22 cellular contexts compared by ENCODE assay signal in genomic region chr1:244817415-244817894, GRCh38.
"Had no signal": no experiment of that assay in that cellular context is flagged by ENCODE, and none has a peak within 500 bp of the region (broad histone marks: within the 10 kb centered on the region; RNA-seq: fewer than 3 reads in every experiment).

No MANE protein-coding gene starts in this region.

- H3K27ac Mint-ChIP-seq: neural progenitor cell; stimulated activated naive CD8-positive, alpha-beta T cell treated with anti-CD3 and anti-CD28 coated beads, Interleukin-15, amount 100 ng/mL, for 72 hours had no signal

- H2AFZ ChIP-seq: neural progenitor cell had no signal

- H3K4me2 ChIP-seq: neural progenitor cell had no signal

- ATAC-seq: esophagus mucosa; heart right ventricle; left lung; naive thymus-derived CD4-positive, alpha-beta T cell; stimulated activated naive CD8-positive, alpha-beta T cell treated with anti-CD3 and anti-CD28 coated beads, Interleukin-15, amount 100 ng/mL, for 72 hours had no signal

- H3K27ac ChIP-seq: ascending aorta, colonic mucosa, heart right ventricle, left lung, neural progenitor cell, prostate gland, right atrium auricular region, testis, upper lobe of left lung had no signal

- H3K4me3 Mint-ChIP-seq: central memory CD8-positive, alpha-beta T cell; naive thymus-derived CD4-positive, alpha-beta T cell; neural progenitor cell; stimulated activated naive CD8-positive, alpha-beta T cell treated with anti-CD3 and anti-CD28 coated beads, Interleukin-15, amount 100 ng/mL, for 72 hours had no signal

- H3K36me3 Mint-ChIP-seq: naive thymus-derived CD4-positive, alpha-beta T cell; neural progenitor cell had no signal

- H3K4me1 Mint-ChIP-seq: central memory CD8-positive, alpha-beta T cell had no signal

- DNase-seq: activated CD4-positive, alpha-beta T cell treated with anti-CD3 and anti-CD28 coated beads, Interleukin-2, amount 50 U/mL, for 1 hour; activated CD4-positive, CD25-positive, alpha-beta regulatory T cell treated with anti-CD3 and anti-CD28 coated beads, Interleukin-2, amount 50 U/mL, for 72 hours; activated CD8-positive, alpha-beta memory T cell treated with anti-CD3 and anti-CD28 coated beads, Interleukin-2, amount 50 U/mL, for 48 hours; activated effector memory CD4-positive, alpha-beta T cell treated with anti-CD3 and anti-CD28 coated beads, Interleukin-2, amount 50 U/mL, for 16 hours; activated naive CD4-positive, alpha-beta T cell treated with anti-CD3 and anti-CD28 coated beads, Interleukin-2, amount 50 U/mL, for 16 hours; activated T-cell treated with anti-CD3 and anti-CD28 coated beads, Interleukin-2, amount 50 U/mL, for 48 hours; colonic mucosa; heart right ventricle; kidney; left lung; naive thymus-derived CD4-positive, alpha-beta T cell; stimulated activated CD4-positive, alpha-beta T cell treated with anti-CD3 and anti-CD28 coated beads, Interleukin-2, amount 100 ng/mL, for 24 hours; stimulated activated naive CD8-positive, alpha-beta T cell treated with anti-CD3 and anti-CD28 coated beads, Interleukin-15, amount 100 ng/mL, for 72 hours; T-helper 1 cell; testis; upper lobe of left lung had no signal

- H3K9ac ChIP-seq: neural progenitor cell had no signal

- H3K27me3 ChIP-seq: ascending aorta, colonic mucosa, left lung, right atrium auricular region, testis, upper lobe of left lung had no signal

- H3K9me3 Mint-ChIP-seq: central memory CD8-positive, alpha-beta T cell; naive thymus-derived CD4-positive, alpha-beta T cell; neural progenitor cell; stimulated activated naive CD8-positive, alpha-beta T cell treated with anti-CD3 and anti-CD28 coated beads, Interleukin-15, amount 100 ng/mL, for 72 hours had no signal

- H3K36me3 ChIP-seq: ascending aorta, colonic mucosa, heart right ventricle, left lung, neural progenitor cell, prostate gland, right atrium auricular region, upper lobe of left lung had no signal

- H3K9me3 ChIP-seq: ascending aorta, colonic mucosa, heart right ventricle, left lung, prostate gland, right atrium auricular region, testis, upper lobe of left lung had no signal

- H3K4me1 ChIP-seq: ascending aorta, colonic mucosa, left lung, neural progenitor cell, prostate gland, right atrium auricular region, testis had no signal

- H3K4me3 ChIP-seq: ascending aorta, colonic mucosa, neural progenitor cell, prostate gland, right atrium auricular region, testis had no signal
